1 cellular context compared by ENCODE assay signal in the genomic region with DNA sequence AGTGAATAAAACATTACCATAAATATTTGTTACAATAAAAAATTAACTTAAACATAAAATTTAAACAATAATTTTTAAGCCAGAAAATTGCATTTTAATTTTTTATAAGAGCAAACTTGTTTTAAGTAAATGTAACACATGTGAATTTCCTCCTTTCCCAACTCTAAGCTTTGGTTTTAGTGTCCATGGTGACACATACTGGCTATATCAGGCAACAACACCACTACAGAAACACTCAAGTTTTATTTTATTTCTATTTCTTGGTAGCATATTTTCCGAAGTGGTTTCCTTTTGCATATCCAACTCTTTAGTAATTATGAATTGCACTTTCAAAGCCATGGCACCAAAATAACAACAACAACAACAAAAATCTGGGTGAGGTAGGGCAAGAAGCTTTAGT.
TF ChIP-seq lines count a peak whose summit lies in the region.

No MANE protein-coding gene starts in this region.

TF ChIP-seq in H1, 55 proteins besides CTCF, POLR2A, EP300 and RAD21:
- TF ChIP-seq SP4 (IDR thresholded peaks at IDR 0.05; ENCODE audit: low read length): no peak
- TF ChIP-seq RNF2 (IDR thresholded peaks at IDR 0.05; ENCODE audit: borderline replicate concordance, low read depth, low read length, missing control alignments, poor library complexity, severe bottlenecking): no peak
- TF ChIP-seq PHF8 (conservative IDR thresholded peaks at IDR 0.05; ENCODE audit: low read depth, low read length): no peak
- TF ChIP-seq POLR2AphosphoS5 (IDR thresholded peaks at IDR 0.05; ENCODE audit: low read depth, low read length): no peak
- no peak for TF ChIP-seq RBBP5 (IDR thresholded peaks at IDR 0.05; ENCODE audit: borderline replicate concordance, low read depth, low read length)
- TF ChIP-seq ZNF274 (IDR thresholded peaks at IDR 0.05; ENCODE audit: borderline replicate concordance, extremely low read depth, low read length): no peak
- no peak for TF ChIP-seq SP1 (IDR thresholded peaks at IDR 0.05; ENCODE audit: low read depth, low read length)
- no peak for TF ChIP-seq KDM4A (IDR thresholded peaks at IDR 0.05; ENCODE audit: low read depth, low read length, severe bottlenecking)
- TF ChIP-seq CBX5 (IDR thresholded peaks at IDR 0.05; ENCODE audit: low read depth, low read length): no peak
- TF ChIP-seq BRCA1 (IDR thresholded peaks at IDR 0.05; ENCODE audit: low read depth, low read length): no peak
- TF ChIP-seq CHD2 (IDR thresholded peaks at IDR 0.05; ENCODE audit: low read length): no peak
- TF ChIP-seq YY1 (IDR thresholded peaks at IDR 0.05; ENCODE audit: low read depth, low read length): no peak
- no peak for TF ChIP-seq EGR1 (IDR thresholded peaks at IDR 0.05; ENCODE audit: borderline replicate concordance, low read depth, low read length)
- no peak for TF ChIP-seq SAP30 (IDR thresholded peaks at IDR 0.05; ENCODE audit: insufficient read depth, insufficient replicate concordance, low read length)
- no peak for TF ChIP-seq SRF (IDR thresholded peaks at IDR 0.05; ENCODE audit: low read depth, low read length)
- TF ChIP-seq CHD1 (IDR thresholded peaks at IDR 0.05; ENCODE audit: low read depth, low read length): no peak
- TF ChIP-seq HDAC2 (IDR thresholded peaks at IDR 0.05; ENCODE audit: borderline replicate concordance in 1 of 2, low read depth in 2 of 2, low read length in 2 of 2): no peak
- TF ChIP-seq SIN3A (conservative IDR thresholded peaks at IDR 0.05 in 1 of 2, IDR thresholded peaks at IDR 0.05 in 1 of 2; ENCODE audit: low read depth in 1 of 2, low read length in 2 of 2): no peak
- TF ChIP-seq SP2 (IDR thresholded peaks at IDR 0.05; ENCODE audit: low read length): no peak
